8 cellular contexts compared by ENCODE assay signal in the genomic region with DNA sequence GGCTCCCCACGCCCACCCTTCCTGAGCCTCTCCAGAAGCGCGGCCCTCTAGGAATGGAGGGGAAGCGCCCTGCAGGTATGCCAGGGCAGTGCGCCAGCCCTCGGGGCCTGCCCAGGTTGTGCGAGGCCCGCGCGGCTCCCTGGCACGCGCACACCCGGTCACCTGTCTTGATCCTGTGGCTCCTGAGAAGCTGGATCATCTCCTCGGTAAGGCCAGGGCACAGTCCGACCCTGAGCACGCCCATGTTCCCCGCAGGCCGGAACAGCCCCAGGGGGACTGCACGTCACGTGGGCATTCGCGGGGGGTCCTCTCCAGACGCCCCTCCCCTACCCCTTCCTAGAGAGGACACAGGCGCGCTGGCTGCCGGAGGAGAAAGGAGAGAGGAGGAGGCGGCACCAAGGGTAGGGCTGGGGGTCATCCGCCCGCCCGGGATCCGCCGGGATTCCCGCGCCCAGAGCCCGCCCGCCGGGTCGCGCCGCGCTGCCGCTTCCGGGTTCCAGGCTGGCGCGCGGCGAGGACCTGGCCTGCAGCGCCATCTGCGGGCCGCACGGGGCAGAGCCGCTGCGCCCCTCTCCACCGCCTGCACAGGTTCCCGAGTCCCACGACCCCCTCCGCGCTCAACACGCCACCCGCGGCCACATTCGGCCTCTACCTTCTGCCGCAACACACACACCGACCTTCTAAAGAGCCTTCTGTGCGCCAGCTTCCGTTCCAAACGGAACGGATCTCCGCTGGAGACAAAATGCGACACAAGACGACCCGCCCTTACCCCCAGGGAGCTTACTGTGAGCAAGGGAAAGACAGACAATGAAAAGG. TPM values are rescaled to one million over a fixed set of nuclear protein-coding genes. Genes with fewer than 3 reads are reported as not detected.
A peak's percentile ranks its signal among the peaks of the same experiment; 100 is the strongest.
DNase-seq lines count a peak whose midpoint lies in the region; ATAC-seq lines count a peak whose summit lies in the region.

TSS of gene RAD51D (minus strand) at position 491 of the 816 bp plus-strand sequence. CDS start at position 244, 247 bp downstream.

- 0% methylated on average over 69 to 72 of the region's 72 CpGs for WGBS in esophagus, 2 donors

- no peaks in the 10 kb centered on the region for H3K9me3 Mint-ChIP-seq in IgD-negative memory B cell

- peak within 1 kb of the TSS; percentile 79 to 96 (median 91) for H3K4me3 Mint-ChIP-seq in IgD-negative memory B cell

- H3K4me1 ChIP-seq in esophagus (ENCODE audit: control insufficient read depth in 2 of 2, insufficient read depth in 2 of 2, low read length in 1 of 2) (peaks cover 3% of the 10 kb centered on the region in 2 donors), mucosa of rectum (ENCODE audit: control insufficient read depth in 2 of 2, insufficient read depth in 2 of 2, low read length in 2 of 2) (peaks cover 0 to 5% of the 10 kb centered on the region in 2 donors)

- DNase-seq in COR-L47 (lab: John Stamatoyannopoulos, UW) = peak; percentile 83
- DNase-seq in OCI-M1 (lab: John Stamatoyannopoulos, UW) = peak; percentile 87
- peak; percentile 84 for DNase-seq in activated T-cell treated with anti-CD3 and anti-CD28 coated beads for 48 hours (ENCODE audit: low read depth)
- peak; percentile 85 for DNase-seq in stimulated activated CD8-positive, alpha-beta memory T cell treated with anti-CD3 and anti-CD28 coated beads, Interleukin-4, amount 100 ng/mL, for 48 hours

- peaks cover 14 to 26% (median 14%) of the 10 kb centered on the region in 3 donors for H3K4me1 Mint-ChIP-seq in IgD-negative memory B cell

- peak within 1 kb of the TSS; percentile 66 to 76 for H3K4me3 ChIP-seq in esophagus (ENCODE audit: low read depth in 1 of 2, low read length in 2 of 2)
- peak within 1 kb of the TSS; percentile 85 to 89 for H3K4me3 ChIP-seq in mucosa of rectum (ENCODE audit: low read length in 2 of 2)

- peaks cover 2% of the 10 kb centered on the region for H3K36me3 Mint-ChIP-seq in IgD-negative memory B cell

- peak within 1 kb of the TSS in 1 of 2 donors; percentile 79 for H3K27ac ChIP-seq in esophagus (ENCODE audit: low read depth in 2 of 2, low read length in 1 of 2)
- peak within 1 kb of the TSS; percentile 42 to 79 for H3K27ac ChIP-seq in mucosa of rectum (ENCODE audit: low read depth in 2 of 2, low read length in 2 of 2)

- H3K27me3 ChIP-seq in esophagus (ENCODE audit: control insufficient read depth in 1 of 2, insufficient read depth in 2 of 2, low read length in 2 of 2) = no peaks in the 10 kb centered on the region
- H3K27me3 ChIP-seq in mucosa of rectum (ENCODE audit: control insufficient read depth in 2 of 2, insufficient read depth in 2 of 2, low read length in 2 of 2) = no peaks in the 10 kb centered on the region

- H3K9me3 ChIP-seq in esophagus (ENCODE audit: control insufficient read depth in 2 of 2, insufficient read depth in 1 of 2, low read depth in 1 of 2, low read length in 1 of 2) (no peaks in the 10 kb centered on the region), mucosa of rectum (ENCODE audit: control insufficient read depth in 2 of 2, low read length in 2 of 2) (no peaks in the 10 kb centered on the region)

- ATAC-seq in GM21447 (IDR thresholded peaks at IDR 0.05; ENCODE audit: unreplicated experiment) = peak; percentile 50

- H3K9ac ChIP-seq in mucosa of rectum (ENCODE audit: low read depth in 1 of 2, low read length in 2 of 2) = peak within 1 kb of the TSS; percentile 80 to 88

- peak within 1 kb of the TSS; percentile 45 to 92 (median 91) for H3K27ac Mint-ChIP-seq in IgD-negative memory B cell

- H3K36me3 ChIP-seq in esophagus (ENCODE audit: control insufficient read depth in 2 of 2, insufficient read depth in 2 of 2, low read length in 1 of 2) (no peaks in the 10 kb centered on the region), mucosa of rectum (ENCODE audit: control insufficient read depth in 2 of 2, insufficient read depth in 2 of 2, low read length in 2 of 2) (no peaks in the 10 kb centered on the region)

- peaks cover 3% of the 10 kb centered on the region for H3K27me3 Mint-ChIP-seq in IgD-negative memory B cell

RNA-seq across cellular contexts. Expression of gene RAD51D, which starts in this region (rescaled TPM):
- polyA plus RNA-seq in IgD-negative memory B cell (14.3 TPM), esophagus (1 to 10 TPM; 2.7 to 3.8 TPM)
